Comparison of ENCODE assay signal across 24 cellular contexts in the genomic region with DNA sequence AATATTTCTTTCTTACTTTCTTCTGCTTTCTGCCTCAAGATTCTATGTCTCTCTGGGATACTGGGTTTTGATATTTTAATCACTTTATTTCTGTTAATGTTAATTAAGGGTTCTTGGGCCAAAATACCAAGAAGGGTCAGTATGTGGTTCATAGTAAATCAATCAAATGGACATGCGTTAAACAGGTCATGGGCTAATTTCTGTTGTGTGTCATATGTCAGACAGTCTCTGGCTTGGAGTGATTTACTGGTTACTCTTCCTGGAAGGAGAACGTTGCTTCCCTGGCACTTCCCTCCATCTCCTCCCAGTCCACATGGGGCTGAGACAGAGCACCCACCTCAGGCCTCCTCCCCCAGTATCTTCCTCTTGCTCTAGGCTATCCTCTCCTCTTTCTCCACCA.
"Had no signal": no experiment of that assay in that cellular context is flagged by ENCODE, and none has a peak within 500 bp of the region (broad histone marks: within the 10 kb centered on the region; RNA-seq: fewer than 3 reads in every experiment).

No MANE protein-coding gene starts in this region.

- H3K4me3 ChIP-seq: dorsolateral prefrontal cortex, lung, ovary, psoas muscle, sigmoid colon, spleen, testis, tibial artery, upper lobe of left lung, uterus had no signal

- H3K36me3 ChIP-seq: ovary, sigmoid colon, spleen, tibial artery, upper lobe of left lung, uterus had no signal

- H3K9me3 ChIP-seq: ovary, psoas muscle, sigmoid colon, spleen, testis, tibial artery, upper lobe of left lung, uterus had no signal

- H3K27ac Mint-ChIP-seq: memory B cell; naive thymus-derived CD4-positive, alpha-beta T cell; stimulated activated memory B cell treated with anti-CD40 and anti-IgM and Interleukin-4, amounts not matched to agents 10 μg/mL and 1 μg/mL and 100 μg/mL, for 72 hours had no signal

- ATAC-seq: naive thymus-derived CD4-positive, alpha-beta T cell; psoas muscle; right cardiac atrium; stimulated activated memory B cell treated with anti-CD40 and anti-IgM and Interleukin-4, amounts not matched to agents 10 μg/mL and 1 μg/mL and 100 μg/mL, for 72 hours; stimulated activated naive CD8-positive, alpha-beta T cell treated with anti-CD3 and anti-CD28 coated beads, Interleukin-15, Interleukin-2, amounts not matched to agents 100 U/mL and 50 U/mL, for 24 hours had no signal

- H3K4me1 Mint-ChIP-seq: memory B cell; stimulated activated memory B cell treated with anti-CD40 and anti-IgM and Interleukin-4, amounts not matched to agents 10 μg/mL and 1 μg/mL and 100 μg/mL, for 72 hours had no signal

- H3K4me3 Mint-ChIP-seq: memory B cell; naive thymus-derived CD4-positive, alpha-beta T cell; nephron progenitor cell; stimulated activated memory B cell treated with anti-CD40 and anti-IgM and Interleukin-4, amounts not matched to agents 10 μg/mL and 1 μg/mL and 100 μg/mL, for 72 hours had no signal

- H3K4me1 ChIP-seq: psoas muscle, sigmoid colon, spleen, upper lobe of left lung had no signal

- H3K36me3 Mint-ChIP-seq: memory B cell; stimulated activated memory B cell treated with anti-CD40 and anti-IgM and Interleukin-4, amounts not matched to agents 10 μg/mL and 1 μg/mL and 100 μg/mL, for 72 hours had no signal

- H3K27ac ChIP-seq: dorsolateral prefrontal cortex, ovary, psoas muscle, sigmoid colon, spleen, testis, tibial artery, upper lobe of left lung, uterus had no signal

- DNase-seq: dorsolateral prefrontal cortex; effector CD4-positive, alpha-beta T cell; head of caudate nucleus; kidney; midbrain; naive thymus-derived CD4-positive, alpha-beta T cell; nephron progenitor cell; occipital lobe; ovary; posterior cingulate gyrus; psoas muscle; right cardiac atrium; sigmoid colon; spleen; stimulated activated CD4-positive, alpha-beta T cell treated with anti-CD3 and anti-CD28 coated beads, Interleukin-4, amount 100 ng/mL, for 4 hours; stimulated activated naive CD8-positive, alpha-beta T cell treated with anti-CD3 and anti-CD28 coated beads, Interleukin-15, Interleukin-2, amounts not matched to agents 100 U/mL and 50 U/mL, for 24 hours; substantia nigra; testis; tibial artery; upper lobe of left lung had no signal

- H3K9me3 Mint-ChIP-seq: memory B cell; nephron progenitor cell; stimulated activated memory B cell treated with anti-CD40 and anti-IgM and Interleukin-4, amounts not matched to agents 10 μg/mL and 1 μg/mL and 100 μg/mL, for 72 hours had no signal

- H3K27me3 Mint-ChIP-seq: stimulated activated memory B cell treated with anti-CD40 and anti-IgM and Interleukin-4, amounts not matched to agents 10 μg/mL and 1 μg/mL and 100 μg/mL, for 72 hours had no signal

- H3K27me3 ChIP-seq: ovary, sigmoid colon, spleen, testis, tibial artery, upper lobe of left lung, uterus had no signal
